11 cellular contexts compared by ENCODE assay signal in the genomic region with DNA sequence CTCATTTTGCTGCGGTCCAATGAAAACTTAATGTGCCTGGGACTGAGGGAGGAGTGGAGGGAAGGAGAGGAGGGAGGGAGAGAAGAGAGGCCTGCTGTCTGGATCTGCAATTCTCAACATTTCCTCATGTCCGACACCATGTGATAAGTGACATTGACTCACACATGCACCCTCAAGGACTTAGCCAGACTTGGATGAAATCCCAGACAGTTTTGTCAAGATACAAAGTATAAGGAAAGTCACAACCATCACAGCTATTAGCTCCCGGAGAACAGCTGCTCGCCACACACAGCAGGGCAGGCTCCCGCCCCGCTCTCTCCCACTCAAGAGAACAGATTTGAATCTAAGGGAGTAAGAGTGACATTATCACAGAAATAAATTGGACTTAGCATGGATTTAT. TPM values are rescaled to one million over a fixed set of nuclear protein-coding genes. Genes with fewer than 3 reads are reported as not detected.
A peak's percentile ranks its signal among the peaks of the same experiment; 100 is the strongest.
DNase-seq lines count a peak whose midpoint lies in the region; ATAC-seq, FAIRE-seq and TF ChIP-seq lines count a peak whose summit lies in the region.
"Had no signal": no experiment of that assay in that cellular context is flagged by ENCODE, and none has a peak within 500 bp of the region (broad histone marks: within the 10 kb centered on the region; RNA-seq: fewer than 3 reads in every experiment).

No MANE protein-coding gene starts in this region.

- H3K4me1 Mint-ChIP-seq in nephron progenitor cell = peaks cover 18% of the 10 kb centered on the region

- H3K4me3 ChIP-seq in epithelial cell of proximal tubule (ENCODE audit: low read depth, low read length) = no peak overlapping the region

- no peaks in the 10 kb centered on the region for H3K27me3 Mint-ChIP-seq in nephron progenitor cell (ENCODE audit: low read depth, poor library complexity)
- H3K27me3 Mint-ChIP-seq: activated CD4-positive, alpha-beta memory T cell treated with anti-CD3 and anti-CD28 coated beads, Interleukin-2, amount 10 ng/mL, durations not matched to agents 7 days and 5 days had no signal

- peak; percentile 30 for DNase-seq in ACHN
- peak; percentile 35 for DNase-seq in NCI-H2196 treated with DMSO at 0.1 percent for 48 hours (lab: John Stamatoyannopoulos, UW; ENCODE audit: unreplicated experiment)
- peak; percentile 44 for DNase-seq in epithelial cell of proximal tubule (ENCODE audit: low read depth)
- DNase-seq in nephron progenitor cell = no peak
- DNase-seq in frontal cortex (ENCODE audit: low spot score in 2 of 2) = no peak
- DNase-seq in cerebellar nuclear complex (lab: John Stamatoyannopoulos, UW) = no peak
- DNase-seq: activated CD4-positive, alpha-beta memory T cell treated with anti-CD3 and anti-CD28 coated beads, Interleukin-2, amount 10 ng/mL, durations not matched to agents 7 days and 5 days; hippocampal formation; NCI-H1436 had no signal

- FAIRE-seq in frontal cortex (lab: Jason Lieb, UNC) = no peak

- H3K36me3 Mint-ChIP-seq in nephron progenitor cell (ENCODE audit: low read depth) = peaks cover 5% of the 10 kb centered on the region

- peak overlapping the region; percentile 66 for H3K27ac Mint-ChIP-seq in nephron progenitor cell
- H3K27ac Mint-ChIP-seq: activated CD4-positive, alpha-beta memory T cell treated with anti-CD3 and anti-CD28 coated beads, Interleukin-2, amount 10 ng/mL, durations not matched to agents 7 days and 5 days had no signal

- H3K9me3 Mint-ChIP-seq in nephron progenitor cell = no peaks in the 10 kb centered on the region
- H3K9me3 Mint-ChIP-seq: activated CD4-positive, alpha-beta memory T cell treated with anti-CD3 and anti-CD28 coated beads, Interleukin-2, amount 10 ng/mL, durations not matched to agents 7 days and 5 days had no signal

- no peak for TF ChIP-seq CTCF in epithelial cell of proximal tubule (conservative IDR thresholded peaks at IDR 0.05; ENCODE audit: low read depth, low read length)
- no peak for TF ChIP-seq CTCF in nephron progenitor cell (IDR thresholded peaks at IDR 0.05)

- H3K4me3 Mint-ChIP-seq in nephron progenitor cell = no peak overlapping the region
- H3K4me3 Mint-ChIP-seq: activated CD4-positive, alpha-beta memory T cell treated with anti-CD3 and anti-CD28 coated beads, Interleukin-2, amount 10 ng/mL, durations not matched to agents 7 days and 5 days had no signal

- in situ Hi-C loops in ACHN (cut with HindIII; ENCODE audit: low pct_ligation_motif_present, low pct_unique_long_range_greater_than_20kb, low sequenced_read_pairs) = no loop called here

- no peak for ATAC-seq in GM21737 (IDR thresholded peaks at IDR 0.05; ENCODE audit: unreplicated experiment)
- no peak for ATAC-seq in GM21825 (IDR thresholded peaks at IDR 0.05; ENCODE audit: unreplicated experiment)

RNA-seq across cellular contexts. Expression of a gene that starts 5.5 kb away (rescaled TPM):
- total RNA-seq in epithelial cell of proximal tubule (12.2 and 19.9 TPM in 2 replicates), frontal cortex (16.7 TPM)

RNA-seq across cellular contexts. Expression of a gene that starts 32.6 kb away (rescaled TPM):
- total RNA-seq in epithelial cell of proximal tubule (67.8 and 88.2 TPM in 2 replicates), frontal cortex (78.7 TPM)

RNA-seq across cellular contexts. Expression of a gene that starts 55.4 kb away (rescaled TPM):
- total RNA-seq in epithelial cell of proximal tubule = 0.58 and 0.72 TPM in 2 replicates
- total RNA-seq in frontal cortex = 10.6 TPM

Comparison
In these comparisons a context has a peak if more than half of its experiments do, and no peak if none do; other contexts are left out.
1. DNase-seq: peak in ACHN (single experiment), NCI-H2196 treated with DMSO at 0.1 percent for 48 hours (single experiment) and epithelial cell of proximal tubule (single experiment); none in nephron progenitor cell (single experiment), frontal cortex (0 of 2) and cerebellar nuclear complex (0 of 2).